In genomic region chr9:108983885-108984284, GRCh38 we compare ENCODE assay signal across 32 cellular contexts.
"Had no signal": no experiment of that assay in that cellular context is flagged by ENCODE, and none has a peak within 500 bp of the region (broad histone marks: within the 10 kb centered on the region; RNA-seq: fewer than 3 reads in every experiment).

No MANE protein-coding gene starts in this region.

- FAIRE-seq: colon, endometrium, endothelial cell of umbilical vein had no signal

- H3K4me1 ChIP-seq: breast epithelium, gastrocnemius medialis had no signal

- H3K36me3 ChIP-seq: breast epithelium had no signal

- H3K27ac ChIP-seq: adrenal gland, breast epithelium, esophagus muscularis mucosa, gastrocnemius medialis, heart left ventricle, WERI-Rb-1 had no signal

- H3K27me3 ChIP-seq: adrenal gland, breast epithelium, esophagus muscularis mucosa, gastrocnemius medialis, heart left ventricle had no signal

- H3K9me3 ChIP-seq: adrenal gland, breast epithelium, esophagus muscularis mucosa, gastrocnemius medialis, heart left ventricle had no signal

- H3K4me3 ChIP-seq: adrenal gland, breast epithelium, esophagus muscularis mucosa, gastrocnemius medialis, heart left ventricle had no signal

- ATAC-seq: activated CD4-positive, CD25-positive, alpha-beta regulatory T cell treated with anti-CD3 and anti-CD28 coated beads, Interleukin-2, amount 50 U/mL, for 24 hours; activated CD8-positive, alpha-beta T cell treated with anti-CD3 and anti-CD28 coated beads for 36 hours; activated naive CD8-positive, alpha-beta T cell treated with anti-CD3 and anti-CD28 coated beads, Interleukin-2, amount 50 U/mL, for 24 hours; gastrocnemius medialis; heart left ventricle; T-helper 17 cell had no signal

- DNase-seq: activated B cell treated with CpG ODN at 0.5 μM for 24 hours; activated CD4-positive, alpha-beta T cell treated with anti-CD3 and anti-CD28 coated beads for 48 hours; activated CD4-positive, alpha-beta T cell treated with anti-CD3 and anti-CD28 coated beads, Interleukin-2, amount 50 U/mL, for 1 hour; activated CD4-positive, alpha-beta T cell treated with anti-CD3 and anti-CD28 coated beads, Interleukin-2, amount 50 U/mL, for 48 hours; activated CD8-positive, alpha-beta memory T cell treated with anti-CD3 and anti-CD28 coated beads for 24 hours; activated CD8-positive, alpha-beta T cell treated with anti-CD3 and anti-CD28 coated beads for 36 hours; activated effector memory CD4-positive, alpha-beta T cell treated with anti-CD3 and anti-CD28 coated beads, Interleukin-2, amount 50 U/mL, for 16 hours; activated naive CD4-positive, alpha-beta T cell treated with anti-CD3 and anti-CD28 coated beads for 36 hours; activated naive CD8-positive, alpha-beta T cell treated with anti-CD3 and anti-CD28 coated beads for 36 hours; activated naive CD8-positive, alpha-beta T cell treated with anti-CD3 and anti-CD28 coated beads, Interleukin-2, amount 50 U/mL, for 24 hours; activated T-cell treated with anti-CD3 and anti-CD28 coated beads, Interleukin-2, amount 50 U/mL, for 1 hour; activated T-cell treated with anti-CD3 and anti-CD28 coated beads, Interleukin-2, amount 50 U/mL, for 48 hours; adrenal gland; amygdala; aorta; caudate nucleus; cortex of kidney; dermis blood vessel endothelial cell; effector CD4-positive, alpha-beta T cell; gastrocnemius medialis; glutamatergic neuron; heart left ventricle; T-helper 1 cell; T-helper 17 cell; T1000; WERI-Rb-1 had no signal
